ENCODE assay signal across 27 cellular contexts in the genomic region with DNA sequence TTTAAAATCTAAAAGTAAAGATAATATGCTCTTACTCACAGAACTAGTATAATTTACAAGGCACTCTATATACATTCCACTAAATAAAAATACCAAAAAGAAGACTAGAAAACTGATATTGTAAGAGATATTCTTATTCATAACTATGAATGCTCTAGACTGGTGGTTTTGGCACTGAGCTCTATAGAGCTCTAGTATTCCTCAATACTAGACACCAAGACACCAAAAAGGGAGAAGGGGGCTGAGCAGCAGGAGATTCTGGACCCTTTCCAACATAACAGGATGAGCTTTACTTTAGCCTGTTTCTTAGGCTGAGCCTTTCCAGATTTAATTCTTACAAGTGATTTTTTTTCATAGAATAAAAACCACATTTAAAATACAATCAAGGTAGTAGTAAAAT.
DNase-seq lines count a peak whose midpoint lies in the region; TF ChIP-seq lines count a peak whose summit lies in the region.
"Had no signal": no experiment of that assay in that cellular context is flagged by ENCODE, and none has a peak within 500 bp of the region (broad histone marks: within the 10 kb centered on the region; RNA-seq: fewer than 3 reads in every experiment).

No MANE protein-coding gene starts in this region.

- H3K36me3 ChIP-seq in osteoblast (ENCODE audit: insufficient read depth, low read length) (no peaks in the 10 kb centered on the region), vagina (peaks cover 0 to 5% of the 10 kb centered on the region in 2 donors)
- H3K36me3 ChIP-seq: BE2C, neural progenitor cell, SJCRH30 had no signal

- H3K4me3 ChIP-seq in cardiac fibroblast (replicated peaks in 1 of 2; ENCODE audit: low read depth in 2 of 2, low read length in 2 of 2) (no peak overlapping the region), osteoblast (ENCODE audit: insufficient read depth, low read length) (no peak overlapping the region), vagina (no peak overlapping the region)
- H3K4me3 ChIP-seq: GM23338, neural progenitor cell, SJCRH30 had no signal

- peaks cover 3% of the 10 kb centered on the region for H3K4me1 Mint-ChIP-seq in type B pancreatic cell (ENCODE audit: unreplicated experiment)
- H3K4me1 Mint-ChIP-seq: activated T-helper 17 cell treated with anti-CD3 and anti-CD28 coated beads, Interleukin-2, amount 50 U/mL, for 72 hours; CD8-positive, alpha-beta memory T cell; GM23338; neural progenitor cell; stimulated activated naive CD8-positive, alpha-beta T cell treated with anti-CD3 and anti-CD28 coated beads, Interleukin-15, amount 100 ng/mL, for 72 hours had no signal

- peaks cover 3% of the 10 kb centered on the region for H3K36me3 Mint-ChIP-seq in type B pancreatic cell
- H3K36me3 Mint-ChIP-seq: CD8-positive, alpha-beta memory T cell; neural progenitor cell had no signal

- H4K20me1 ChIP-seq in osteoblast (ENCODE audit: insufficient read depth, low read length), result no peaks in the 10 kb centered on the region

- no peak overlapping the region for H3K27ac Mint-ChIP-seq in type B pancreatic cell
- H3K27ac Mint-ChIP-seq: activated T-helper 17 cell treated with anti-CD3 and anti-CD28 coated beads, Interleukin-2, amount 50 U/mL, for 72 hours; CD8-positive, alpha-beta memory T cell; GM23338; HFFc6; neural progenitor cell; progenitor cell of endocrine pancreas; stimulated activated naive CD8-positive, alpha-beta T cell treated with anti-CD3 and anti-CD28 coated beads, Interleukin-15, amount 100 ng/mL, for 72 hours had no signal

- H3K79me2 ChIP-seq in osteoblast (ENCODE audit: insufficient read depth, low read length), result no peaks in the 10 kb centered on the region

- TF ChIP-seq POLR2A in vagina (IDR thresholded peaks at IDR 0.05), result no peak

- H3K9me3 ChIP-seq in osteoblast (ENCODE audit: low read depth, low read length) (no peaks in the 10 kb centered on the region), vagina (no peaks in the 10 kb centered on the region)
- H3K9me3 ChIP-seq: BE2C had no signal

- peak overlapping the region; percentile 68 for H3K4me2 ChIP-seq in osteoblast (ENCODE audit: insufficient read depth, low read length)
- H3K4me2 ChIP-seq: GM23338, neural progenitor cell had no signal

- H3K27me3 Mint-ChIP-seq in type B pancreatic cell, result no peaks in the 10 kb centered on the region
- H3K27me3 Mint-ChIP-seq: activated T-helper 17 cell treated with anti-CD3 and anti-CD28 coated beads, Interleukin-2, amount 50 U/mL, for 72 hours; CD8-positive, alpha-beta memory T cell; progenitor cell of endocrine pancreas; stimulated activated naive CD8-positive, alpha-beta T cell treated with anti-CD3 and anti-CD28 coated beads, Interleukin-15, amount 100 ng/mL, for 72 hours had no signal

- H3K27ac ChIP-seq in 22Rv1 (peak overlapping the region; percentile 65), osteoblast (ENCODE audit: low read depth, low read length) (peak overlapping the region; percentile 86), vagina (no peak overlapping the region)
- H3K27ac ChIP-seq: neural progenitor cell, SJCRH30 had no signal

- H3K27me3 ChIP-seq in osteoblast (ENCODE audit: insufficient read depth, low read length) (no peaks in the 10 kb centered on the region), vagina (no peaks in the 10 kb centered on the region)
- H3K27me3 ChIP-seq: BE2C, neural progenitor cell, SJCRH30 had no signal

- H3K4me3 Mint-ChIP-seq in type B pancreatic cell, result no peak overlapping the region
- H3K4me3 Mint-ChIP-seq: activated T-helper 17 cell treated with anti-CD3 and anti-CD28 coated beads, Interleukin-2, amount 50 U/mL, for 72 hours; CD8-positive, alpha-beta memory T cell; GM23338; HFFc6; neural progenitor cell; stimulated activated naive CD8-positive, alpha-beta T cell treated with anti-CD3 and anti-CD28 coated beads, Interleukin-15, amount 100 ng/mL, for 72 hours had no signal

- H3K4me1 ChIP-seq in osteoblast (ENCODE audit: insufficient read depth, low read length) (peaks cover 17% of the 10 kb centered on the region), vagina (no peaks in the 10 kb centered on the region)
- H3K4me1 ChIP-seq: BE2C, neural progenitor cell, SJCRH30 had no signal

- DNase-seq in NCI-H69 (lab: John Stamatoyannopoulos, UW) (peak; percentile 36), cardiac fibroblast (ENCODE audit: low read depth in 2 of 2) (peak; percentile 42 to 62), osteoblast (ENCODE audit: insufficient read length, low spot score, missing footprints) (no peak), HuH-7.5 (ENCODE audit: low spot score) (no peak), vagina (ENCODE audit: extremely low spot score in 2 of 2) (no peak), type B pancreatic cell (ENCODE audit: extremely low spot score, unreplicated experiment) (no peak), dedifferentiated amniotic fluid mesenchymal stem cell (ENCODE audit: extremely low spot score) (no peak)
- DNase-seq: ACHN; activated CD4-positive, alpha-beta T cell treated with anti-CD3 and anti-CD28 coated beads, Interleukin-2, amount 50 U/mL, for 4 hours; activated naive CD4-positive, alpha-beta T cell treated with anti-CD3 and anti-CD28 coated beads, Interleukin-2, amount 50 U/mL, for 16 hours; amygdala; BE2C; CD8-positive, alpha-beta memory T cell; central memory CD4-positive, alpha-beta T cell; DMS 273 treated with DMSO at 0.1 percent for 48 hours; HFFc6; mammary epithelial cell; NCI-H510A; SJCRH30; stimulated activated naive CD8-positive, alpha-beta T cell treated with anti-CD3 and anti-CD28 coated beads, Interleukin-15, amount 100 ng/mL, for 72 hours; T-helper 1 cell; trophoblast cell had no signal

- H2AFZ ChIP-seq in osteoblast (ENCODE audit: low read length), result no peak overlapping the region
- H2AFZ ChIP-seq: GM23338, neural progenitor cell had no signal

- peaks cover 4% of the 10 kb centered on the region for H3K9me3 Mint-ChIP-seq in type B pancreatic cell

- TF ChIP-seq CTCF in 22Rv1 (IDR thresholded peaks at IDR 0.05) (no peak), cardiac fibroblast (IDR thresholded peaks at IDR 0.05; ENCODE audit: low read depth, low read length) (no peak), osteoblast (IDR thresholded peaks at IDR 0.05; ENCODE audit: extremely low read depth, low read depth, low read length) (no peak), vagina (IDR thresholded peaks at IDR 0.05) (no peak), type B pancreatic cell (conservative IDR thresholded peaks at IDR 0.05) (no peak)

- intact Hi-C loops in vagina (cut with DNase I), result no loop called here

Comparison
In these comparisons a context has a peak if more than half of its experiments do, and no peak if none do; other contexts are left out.
1. DNase-seq: peak in NCI-H69 (single experiment) and cardiac fibroblast (2 of 2); none in osteoblast (single experiment), HuH-7.5 (single experiment), vagina (0 of 2), type B pancreatic cell (single experiment) and dedifferentiated amniotic fluid mesenchymal stem cell (single experiment).